Comparison of ENCODE assay signal across 1 cellular context in the genomic region with DNA sequence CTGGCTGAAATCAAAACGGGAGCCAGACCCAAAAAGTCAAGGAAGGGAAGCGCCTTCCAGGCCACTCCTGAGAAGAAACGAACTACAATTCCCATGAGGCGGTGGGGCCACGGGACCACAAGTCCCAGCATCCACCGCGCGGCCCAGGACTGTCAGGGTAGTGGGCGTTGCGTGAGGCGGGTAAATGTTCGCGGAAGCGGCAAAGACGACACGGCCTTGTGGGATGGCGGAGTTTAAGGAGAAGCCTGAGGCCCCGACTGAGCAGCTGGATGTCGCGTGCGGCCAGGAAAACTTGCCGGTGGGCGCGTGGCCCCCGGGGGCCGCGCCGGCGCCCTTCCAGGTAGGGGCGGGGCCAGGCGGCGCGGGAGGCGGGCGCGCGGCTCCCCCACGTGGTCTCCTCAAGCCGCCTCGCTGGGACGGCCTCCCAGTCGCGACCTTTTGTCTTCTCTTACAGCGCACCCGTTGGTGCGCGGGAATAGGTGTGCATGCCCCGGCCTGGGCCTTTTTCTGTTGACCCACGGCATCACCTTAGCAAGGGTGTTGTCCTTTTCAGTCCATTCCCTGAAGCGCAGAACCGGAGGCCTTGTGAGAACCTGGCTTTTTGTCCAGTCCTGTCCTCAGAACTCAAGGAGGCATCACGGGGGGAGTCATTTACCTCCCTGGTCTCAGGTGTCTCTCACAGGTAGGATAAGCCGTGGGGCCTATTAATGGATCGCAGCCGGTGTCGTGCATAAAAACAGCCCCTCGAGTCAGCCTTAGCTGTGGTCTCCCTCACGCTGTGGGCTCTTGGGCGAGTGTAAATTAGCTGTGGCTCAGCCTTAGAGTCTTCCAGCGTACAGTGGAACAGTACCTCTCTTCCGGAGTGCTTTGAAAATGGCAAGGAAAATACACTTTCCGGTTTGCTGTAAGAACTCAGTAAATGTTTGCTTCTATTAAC.
TF ChIP-seq lines count a peak whose summit lies in the region.

A gene (plus strand): TSS at position 183 of the 937 bp plus-strand sequence. CDS start 2 bp downstream, at position 185.

TF ChIP-seq in HepG2, 621 proteins besides CTCF, POLR2A, EP300 and RAD21 (continued from another document and continues in another):
- TF ChIP-seq SRSF9 (IDR thresholded peaks at IDR 0.05; ENCODE audit: borderline replicate concordance, insufficient read depth, low read depth, low read length, poor library complexity, severe bottlenecking): no peak
- TF ChIP-seq, protein P1, sequence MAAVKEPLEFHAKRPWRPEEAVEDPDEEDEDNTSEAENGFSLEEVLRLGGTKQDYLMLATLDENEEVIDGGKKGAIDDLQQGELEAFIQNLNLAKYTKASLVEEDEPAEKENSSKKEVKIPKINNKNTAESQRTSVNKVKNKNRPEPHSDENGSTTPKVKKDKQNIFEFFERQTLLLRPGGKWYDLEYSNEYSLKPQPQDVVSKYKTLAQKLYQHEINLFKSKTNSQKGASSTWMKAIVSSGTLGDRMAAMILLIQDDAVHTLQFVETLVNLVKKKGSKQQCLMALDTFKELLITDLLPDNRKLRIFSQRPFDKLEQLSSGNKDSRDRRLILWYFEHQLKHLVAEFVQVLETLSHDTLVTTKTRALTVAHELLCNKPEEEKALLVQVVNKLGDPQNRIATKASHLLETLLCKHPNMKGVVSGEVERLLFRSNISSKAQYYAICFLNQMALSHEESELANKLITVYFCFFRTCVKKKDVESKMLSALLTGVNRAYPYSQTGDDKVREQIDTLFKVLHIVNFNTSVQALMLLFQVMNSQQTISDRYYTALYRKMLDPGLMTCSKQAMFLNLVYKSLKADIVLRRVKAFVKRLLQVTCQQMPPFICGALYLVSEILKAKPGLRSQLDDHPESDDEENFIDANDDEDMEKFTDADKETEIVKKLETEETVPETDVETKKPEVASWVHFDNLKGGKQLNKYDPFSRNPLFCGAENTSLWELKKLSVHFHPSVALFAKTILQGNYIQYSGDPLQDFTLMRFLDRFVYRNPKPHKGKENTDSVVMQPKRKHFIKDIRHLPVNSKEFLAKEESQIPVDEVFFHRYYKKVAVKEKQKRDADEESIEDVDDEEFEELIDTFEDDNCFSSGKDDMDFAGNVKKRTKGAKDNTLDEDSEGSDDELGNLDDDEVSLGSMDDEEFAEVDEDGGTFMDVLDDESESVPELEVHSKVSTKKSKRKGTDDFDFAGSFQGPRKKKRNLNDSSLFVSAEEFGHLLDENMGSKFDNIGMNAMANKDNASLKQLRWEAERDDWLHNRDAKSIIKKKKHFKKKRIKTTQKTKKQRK (IDR thresholded peaks at IDR 0.05; ENCODE audit: low read length): no peak
- TF ChIP-seq ZNF891 (CRISPR knock-in tag; IDR thresholded peaks at IDR 0.05): peak; percentile 86
- no peak for TF ChIP-seq ARNT (IDR thresholded peaks at IDR 0.05)
- no peak for TF ChIP-seq ZNF772 (CRISPR knock-in tag; IDR thresholded peaks at IDR 0.05)
- TF ChIP-seq, protein P2, sequence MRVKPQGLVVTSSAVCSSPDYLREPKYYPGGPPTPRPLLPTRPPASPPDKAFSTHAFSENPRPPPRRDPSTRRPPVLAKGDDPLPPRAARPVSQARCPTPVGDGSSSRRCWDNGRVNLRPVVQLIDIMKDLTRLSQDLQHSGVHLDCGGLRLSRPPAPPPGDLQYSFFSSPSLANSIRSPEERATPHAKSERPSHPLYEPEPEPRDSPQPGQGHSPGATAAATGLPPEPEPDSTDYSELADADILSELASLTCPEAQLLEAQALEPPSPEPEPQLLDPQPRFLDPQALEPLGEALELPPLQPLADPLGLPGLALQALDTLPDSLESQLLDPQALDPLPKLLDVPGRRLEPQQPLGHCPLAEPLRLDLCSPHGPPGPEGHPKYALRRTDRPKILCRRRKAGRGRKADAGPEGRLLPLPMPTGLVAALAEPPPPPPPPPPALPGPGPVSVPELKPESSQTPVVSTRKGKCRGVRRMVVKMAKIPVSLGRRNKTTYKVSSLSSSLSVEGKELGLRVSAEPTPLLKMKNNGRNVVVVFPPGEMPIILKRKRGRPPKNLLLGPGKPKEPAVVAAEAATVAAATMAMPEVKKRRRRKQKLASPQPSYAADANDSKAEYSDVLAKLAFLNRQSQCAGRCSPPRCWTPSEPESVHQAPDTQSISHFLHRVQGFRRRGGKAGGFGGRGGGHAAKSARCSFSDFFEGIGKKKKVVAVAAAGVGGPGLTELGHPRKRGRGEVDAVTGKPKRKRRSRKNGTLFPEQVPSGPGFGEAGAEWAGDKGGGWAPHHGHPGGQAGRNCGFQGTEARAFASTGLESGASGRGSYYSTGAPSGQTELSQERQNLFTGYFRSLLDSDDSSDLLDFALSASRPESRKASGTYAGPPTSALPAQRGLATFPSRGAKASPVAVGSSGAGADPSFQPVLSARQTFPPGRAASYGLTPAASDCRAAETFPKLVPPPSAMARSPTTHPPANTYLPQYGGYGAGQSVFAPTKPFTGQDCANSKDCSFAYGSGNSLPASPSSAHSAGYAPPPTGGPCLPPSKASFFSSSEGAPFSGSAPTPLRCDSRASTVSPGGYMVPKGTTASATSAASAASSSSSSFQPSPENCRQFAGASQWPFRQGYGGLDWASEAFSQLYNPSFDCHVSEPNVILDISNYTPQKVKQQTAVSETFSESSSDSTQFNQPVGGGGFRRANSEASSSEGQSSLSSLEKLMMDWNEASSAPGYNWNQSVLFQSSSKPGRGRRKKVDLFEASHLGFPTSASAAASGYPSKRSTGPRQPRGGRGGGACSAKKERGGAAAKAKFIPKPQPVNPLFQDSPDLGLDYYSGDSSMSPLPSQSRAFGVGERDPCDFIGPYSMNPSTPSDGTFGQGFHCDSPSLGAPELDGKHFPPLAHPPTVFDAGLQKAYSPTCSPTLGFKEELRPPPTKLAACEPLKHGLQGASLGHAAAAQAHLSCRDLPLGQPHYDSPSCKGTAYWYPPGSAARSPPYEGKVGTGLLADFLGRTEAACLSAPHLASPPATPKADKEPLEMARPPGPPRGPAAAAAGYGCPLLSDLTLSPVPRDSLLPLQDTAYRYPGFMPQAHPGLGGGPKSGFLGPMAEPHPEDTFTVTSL (CRISPR knock-in tag; IDR thresholded peaks at IDR 0.05; ENCODE audit: borderline replicate concordance): no peak
- TF ChIP-seq ZEB1 (IDR thresholded peaks at IDR 0.05; ENCODE audit: insufficient replicate concordance, low read depth): peak; percentile 15
- no peak; the same call in 1 of the 2 replicates for TF ChIP-seq ZNF274 (CRISPR knock-in tag; IDR thresholded peaks at IDR 0.05)
- TF ChIP-seq, protein P3, sequence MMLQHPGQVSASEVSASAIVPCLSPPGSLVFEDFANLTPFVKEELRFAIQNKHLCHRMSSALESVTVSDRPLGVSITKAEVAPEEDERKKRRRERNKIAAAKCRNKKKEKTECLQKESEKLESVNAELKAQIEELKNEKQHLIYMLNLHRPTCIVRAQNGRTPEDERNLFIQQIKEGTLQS (CRISPR knock-in tag; IDR thresholded peaks at IDR 0.05): no peak
- no peak for TF ChIP-seq RFXANK (CRISPR knock-in tag; IDR thresholded peaks at IDR 0.05)
- TF ChIP-seq NR2C2 (CRISPR knock-in tag; IDR thresholded peaks at IDR 0.05; ENCODE audit: borderline replicate concordance): peak; percentile 73
- TF ChIP-seq GABPA (IDR thresholded peaks at IDR 0.05; ENCODE audit: low read depth, low read length): no peak
- TF ChIP-seq GABPA (CRISPR knock-in tag; IDR thresholded peaks at IDR 0.05; ENCODE audit: low read depth): peak; percentile 53; the same call in 1 of the 2 replicates
- 0 out of 2 replicates have a peak, but pooled peaks have one; percentile 23 for TF ChIP-seq KLF6 (CRISPR knock-in tag; IDR thresholded peaks at IDR 0.05)
- TF ChIP-seq ZNF709 (CRISPR knock-in tag; IDR thresholded peaks at IDR 0.05): peak; percentile 62; the same call in 1 of the 2 replicates
- TF ChIP-seq PRMT3 (CRISPR knock-in tag; IDR thresholded peaks at IDR 0.05; ENCODE audit: borderline replicate concordance, low read depth): no peak
- TF ChIP-seq GTF2F1 (IDR thresholded peaks at IDR 0.05; ENCODE audit: low read length): no peak
- TF ChIP-seq ZNF550 (CRISPR knock-in tag; IDR thresholded peaks at IDR 0.05; ENCODE audit: borderline replicate concordance): no peak
- TF ChIP-seq ZNF30 (CRISPR knock-in tag; IDR thresholded peaks at IDR 0.05): no peak
- TF ChIP-seq SAP130 (CRISPR knock-in tag; IDR thresholded peaks at IDR 0.05; ENCODE audit: low read depth): peak; percentile 83
- TF ChIP-seq U2AF2 (IDR thresholded peaks at IDR 0.05; ENCODE audit: low read depth, low read length): no peak
- no peak for TF ChIP-seq NR3C1 (CRISPR knock-in tag; IDR thresholded peaks at IDR 0.05)
- TF ChIP-seq ZNF878 (CRISPR knock-in tag; IDR thresholded peaks at IDR 0.05): no peak
- TF ChIP-seq ZKSCAN1 (IDR thresholded peaks at IDR 0.05; ENCODE audit: low read length): no peak
- TF ChIP-seq GATAD2A (CRISPR knock-in tag; IDR thresholded peaks at IDR 0.05): no peak
- TF ChIP-seq SRSF1 (optimal IDR thresholded peaks at IDR 0.05; ENCODE audit: low read depth, low read length): no peak
- TF ChIP-seq NR2F6 (IDR thresholded peaks at IDR 0.05): no peak
- TF ChIP-seq NR2F6 (CRISPR knock-in tag; IDR thresholded peaks at IDR 0.05): 0 out of 2 replicates have a peak, but pooled peaks have one; percentile 20
- TF ChIP-seq, protein P4, sequence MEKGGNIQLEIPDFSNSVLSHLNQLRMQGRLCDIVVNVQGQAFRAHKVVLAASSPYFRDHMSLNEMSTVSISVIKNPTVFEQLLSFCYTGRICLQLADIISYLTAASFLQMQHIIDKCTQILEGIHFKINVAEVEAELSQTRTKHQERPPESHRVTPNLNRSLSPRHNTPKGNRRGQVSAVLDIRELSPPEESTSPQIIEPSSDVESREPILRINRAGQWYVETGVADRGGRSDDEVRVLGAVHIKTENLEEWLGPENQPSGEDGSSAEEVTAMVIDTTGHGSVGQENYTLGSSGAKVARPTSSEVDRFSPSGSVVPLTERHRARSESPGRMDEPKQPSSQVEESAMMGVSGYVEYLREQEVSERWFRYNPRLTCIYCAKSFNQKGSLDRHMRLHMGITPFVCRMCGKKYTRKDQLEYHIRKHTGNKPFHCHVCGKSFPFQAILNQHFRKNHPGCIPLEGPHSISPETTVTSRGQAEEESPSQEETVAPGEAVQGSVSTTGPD (CRISPR knock-in tag; IDR thresholded peaks at IDR 0.05): no peak
- TF ChIP-seq, protein P5, sequence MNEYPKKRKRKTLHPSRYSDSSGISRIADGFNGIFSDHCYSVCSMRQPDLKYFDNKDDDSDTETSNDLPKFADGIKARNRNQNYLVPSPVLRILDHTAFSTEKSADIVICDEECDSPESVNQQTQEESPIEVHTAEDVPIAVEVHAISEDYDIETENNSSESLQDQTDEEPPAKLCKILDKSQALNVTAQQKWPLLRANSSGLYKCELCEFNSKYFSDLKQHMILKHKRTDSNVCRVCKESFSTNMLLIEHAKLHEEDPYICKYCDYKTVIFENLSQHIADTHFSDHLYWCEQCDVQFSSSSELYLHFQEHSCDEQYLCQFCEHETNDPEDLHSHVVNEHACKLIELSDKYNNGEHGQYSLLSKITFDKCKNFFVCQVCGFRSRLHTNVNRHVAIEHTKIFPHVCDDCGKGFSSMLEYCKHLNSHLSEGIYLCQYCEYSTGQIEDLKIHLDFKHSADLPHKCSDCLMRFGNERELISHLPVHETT (CRISPR knock-in tag; conservative IDR thresholded peaks at IDR 0.05): no peak
- TF ChIP-seq, protein P6, sequence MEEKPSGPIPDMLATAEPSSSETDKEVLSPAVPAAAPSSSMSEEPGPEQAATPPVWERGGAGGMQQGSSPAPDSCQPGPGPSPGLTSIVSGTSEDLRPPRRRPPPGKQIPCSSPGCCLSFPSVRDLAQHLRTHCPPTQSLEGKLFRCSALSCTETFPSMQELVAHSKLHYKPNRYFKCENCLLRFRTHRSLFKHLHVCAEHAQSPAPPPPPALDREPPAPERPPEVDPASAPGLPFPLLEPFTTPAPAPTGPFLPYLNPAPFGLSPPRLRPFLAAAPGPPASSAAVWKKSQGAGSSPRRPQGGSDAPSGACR (CRISPR knock-in tag; IDR thresholded peaks at IDR 0.05): peak; percentile 73; the same call in 1 of the 2 replicates
- peak; percentile 83 for TF ChIP-seq GABPB1 (CRISPR knock-in tag; IDR thresholded peaks at IDR 0.05)
- TF ChIP-seq, protein P7, sequence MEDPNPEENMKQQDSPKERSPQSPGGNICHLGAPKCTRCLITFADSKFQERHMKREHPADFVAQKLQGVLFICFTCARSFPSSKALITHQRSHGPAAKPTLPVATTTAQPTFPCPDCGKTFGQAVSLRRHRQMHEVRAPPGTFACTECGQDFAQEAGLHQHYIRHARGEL (CRISPR knock-in tag; IDR thresholded peaks at IDR 0.05): 0 out of 2 replicates have a peak, but pooled peaks have one; percentile 32
- TF ChIP-seq, protein P8, sequence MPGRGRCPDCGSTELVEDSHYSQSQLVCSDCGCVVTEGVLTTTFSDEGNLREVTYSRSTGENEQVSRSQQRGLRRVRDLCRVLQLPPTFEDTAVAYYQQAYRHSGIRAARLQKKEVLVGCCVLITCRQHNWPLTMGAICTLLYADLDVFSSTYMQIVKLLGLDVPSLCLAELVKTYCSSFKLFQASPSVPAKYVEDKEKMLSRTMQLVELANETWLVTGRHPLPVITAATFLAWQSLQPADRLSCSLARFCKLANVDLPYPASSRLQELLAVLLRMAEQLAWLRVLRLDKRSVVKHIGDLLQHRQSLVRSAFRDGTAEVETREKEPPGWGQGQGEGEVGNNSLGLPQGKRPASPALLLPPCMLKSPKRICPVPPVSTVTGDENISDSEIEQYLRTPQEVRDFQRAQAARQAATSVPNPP (CRISPR knock-in tag; IDR thresholded peaks at IDR 0.05): no peak
- no peak for TF ChIP-seq MATR3 (CRISPR knock-in tag; IDR thresholded peaks at IDR 0.05)
- no peak for TF ChIP-seq PHB2 (IDR thresholded peaks at IDR 0.05; ENCODE audit: partially characterized antibody)
- TF ChIP-seq SRY (CRISPR knock-in tag; IDR thresholded peaks at IDR 0.05): peak; percentile 68; the same call in 1 of the 2 replicates
- TF ChIP-seq BRD4 (CRISPR knock-in tag; IDR thresholded peaks at IDR 0.05): no peak
